Comparison of ENCODE assay signal across 10 cellular contexts in genomic region chr4:168815373-168816345, GRCh38.
DNase-seq lines count a peak whose midpoint lies in the region; TF ChIP-seq lines count a peak whose summit lies in the region.
"Had no signal": no experiment of that assay in that cellular context is flagged by ENCODE, and none has a peak within 500 bp of the region (broad histone marks: within the 10 kb centered on the region; RNA-seq: fewer than 3 reads in every experiment).

No MANE protein-coding gene starts in this region.

- peaks cover 37% of the 10 kb centered on the region for H3K4me1 ChIP-seq in iPS-20b (ENCODE audit: insufficient read depth, low read length)

- no peaks in the 10 kb centered on the region for H3K27me3 ChIP-seq in iPS-20b (ENCODE audit: insufficient read depth, low read length)

- CTCF ChIA-PET in MCF 10A (lab: Yijun Ruan, JAX) = interaction anchor here (0.5 to 5.0 kb wide), 10 partner anchors 16 to 230 kb away, joined by 3 to 36 read pairs (median 3); no protein-coding TSS in a partner anchor

- POLR2A ChIA-PET in MCF 10A (lab: Yijun Ruan, JAX) = interaction anchor here (0.6 to 9.8 kb wide), 14 partner anchors 12 to 181 kb away, joined by 3 to 265 read pairs (median 4); no protein-coding TSS in a partner anchor

- intact Hi-C loops in MCF 10A (cut with micrococcal nuclease) = no loop called here
- intact Hi-C loops in activated T-helper 2 cell treated with anti-CD3 and anti-CD28 coated beads, Interferon-gamma antibody, Interleukin-2, Interleukin-4, amounts not matched to agents 10 μg/mL and 5 μg/mL and 100 μg/mL, durations not matched to agents 14 hours and 24 hours and 36 hours (cut with micrococcal nuclease) = loop anchor here (5.0 kb wide), 1 partner anchor 183 kb away; no protein-coding TSS in a partner anchor

- no peaks in the 10 kb centered on the region for H3K36me3 Mint-ChIP-seq in MCF 10A (ENCODE audit: insufficient read depth, unreplicated experiment)
- H3K36me3 Mint-ChIP-seq in activated T-helper 2 cell treated with anti-CD3 and anti-CD28 coated beads, Interferon-gamma antibody, Interleukin-2, Interleukin-4, amounts not matched to agents 10 μg/mL and 5 μg/mL and 100 μg/mL, durations not matched to agents 14 hours and 24 hours and 36 hours (ENCODE audit: low read depth) = no peaks in the 10 kb centered on the region
- H3K36me3 Mint-ChIP-seq: activated naive CD4-positive, alpha-beta T cell treated with anti-CD3 and anti-CD28 coated beads, Interleukin-2, amount 50 U/mL, for 24 hours; CD4-positive, CD25-positive, alpha-beta regulatory T cell had no signal

- H3K36me3 ChIP-seq in iPS-20b (ENCODE audit: insufficient read depth, low read depth, low read length) = no peaks in the 10 kb centered on the region

- H3K4me3 ChIP-seq in iPS-20b (ENCODE audit: low read length) (no peak overlapping the region), retinal pigment epithelial cell (ENCODE audit: low read length) (peak overlapping the region; percentile 11)

- H3K4me3 Mint-ChIP-seq in MCF 10A (ENCODE audit: unreplicated experiment) = no peak overlapping the region
- H3K4me3 Mint-ChIP-seq in activated T-helper 2 cell treated with anti-CD3 and anti-CD28 coated beads, Interferon-gamma antibody, Interleukin-2, Interleukin-4, amounts not matched to agents 10 μg/mL and 5 μg/mL and 100 μg/mL, durations not matched to agents 14 hours and 24 hours and 36 hours (ENCODE audit: low read depth) = no peak overlapping the region
- H3K4me3 Mint-ChIP-seq: activated naive CD4-positive, alpha-beta T cell treated with anti-CD3 and anti-CD28 coated beads, Interleukin-2, amount 50 U/mL, for 24 hours; CD4-positive, CD25-positive, alpha-beta regulatory T cell had no signal

- no peaks in the 10 kb centered on the region for H3K9me3 Mint-ChIP-seq in MCF 10A (ENCODE audit: unreplicated experiment)
- H3K9me3 Mint-ChIP-seq in activated T-helper 2 cell treated with anti-CD3 and anti-CD28 coated beads, Interferon-gamma antibody, Interleukin-2, Interleukin-4, amounts not matched to agents 10 μg/mL and 5 μg/mL and 100 μg/mL, durations not matched to agents 14 hours and 24 hours and 36 hours = no peaks in the 10 kb centered on the region
- H3K9me3 Mint-ChIP-seq: activated naive CD4-positive, alpha-beta T cell treated with anti-CD3 and anti-CD28 coated beads, Interleukin-2, amount 50 U/mL, for 24 hours; CD4-positive, CD25-positive, alpha-beta regulatory T cell had no signal

- no peaks in the 10 kb centered on the region for H3K9me3 ChIP-seq in iPS-20b (ENCODE audit: insufficient read depth, low read depth, low read length)

- peak; percentile 7 for DNase-seq in ELR (ENCODE audit: low read depth)
- DNase-seq in MCF 10A (ENCODE audit: unreplicated experiment) = no peak
- peak; percentile 88 for DNase-seq in retinal pigment epithelial cell (ENCODE audit: low read depth)
- DNase-seq in activated T-helper 2 cell treated with anti-CD3 and anti-CD28 coated beads, Interferon-gamma antibody, Interleukin-2, Interleukin-4, amounts not matched to agents 10 μg/mL and 5 μg/mL and 100 μg/mL, durations not matched to agents 14 hours and 24 hours and 36 hours (ENCODE audit: low spot score) = no peak
- no peak for DNase-seq in GDM1 (lab: John Stamatoyannopoulos, UW)
- no peak for DNase-seq in activated naive CD4-positive, alpha-beta T cell treated with Interleukin-2 at 50 U/mL for 16 hours
- DNase-seq in GM13977 (ENCODE audit: low spot score) = no peak
- DNase-seq: CD4-positive, CD25-positive, alpha-beta regulatory T cell had no signal

- no peaks in the 10 kb centered on the region for H3K27me3 Mint-ChIP-seq in MCF 10A (ENCODE audit: insufficient read depth, unreplicated experiment)
- H3K27me3 Mint-ChIP-seq in activated T-helper 2 cell treated with anti-CD3 and anti-CD28 coated beads, Interferon-gamma antibody, Interleukin-2, Interleukin-4, amounts not matched to agents 10 μg/mL and 5 μg/mL and 100 μg/mL, durations not matched to agents 14 hours and 24 hours and 36 hours (ENCODE audit: low read depth) = peaks cover 40% of the 10 kb centered on the region

- peak overlapping the region; percentile 70 for H3K27ac Mint-ChIP-seq in MCF 10A (ENCODE audit: low read depth, unreplicated experiment)
- H3K27ac Mint-ChIP-seq in activated T-helper 2 cell treated with anti-CD3 and anti-CD28 coated beads, Interferon-gamma antibody, Interleukin-2, Interleukin-4, amounts not matched to agents 10 μg/mL and 5 μg/mL and 100 μg/mL, durations not matched to agents 14 hours and 24 hours and 36 hours = no peak overlapping the region
- H3K27ac Mint-ChIP-seq: activated naive CD4-positive, alpha-beta T cell treated with anti-CD3 and anti-CD28 coated beads, Interleukin-2, amount 50 U/mL, for 24 hours; CD4-positive, CD25-positive, alpha-beta regulatory T cell had no signal

- no TSS peak for BruUV-seq in MCF 10A (replicated peaks; lab: Mats Ljungman, UMichigan)

- peaks cover 29% of the 10 kb centered on the region for H3K4me1 Mint-ChIP-seq in MCF 10A (ENCODE audit: insufficient read depth, unreplicated experiment)
- peaks cover 17% of the 10 kb centered on the region for H3K4me1 Mint-ChIP-seq in activated T-helper 2 cell treated with anti-CD3 and anti-CD28 coated beads, Interferon-gamma antibody, Interleukin-2, Interleukin-4, amounts not matched to agents 10 μg/mL and 5 μg/mL and 100 μg/mL, durations not matched to agents 14 hours and 24 hours and 36 hours (ENCODE audit: low read depth)

- in situ Hi-C loops in GM13977 (cut with MboI; ENCODE audit: low pct_unique_long_range_greater_than_20kb, low sequenced_read_pairs, unreplicated experiment) = no loop called here

- H3K9ac ChIP-seq in iPS-20b (ENCODE audit: low read depth, low read length) = peak overlapping the region; percentile 75; the same call in 1 of the 2 replicates

- peak overlapping the region; percentile 53 for H3K27ac ChIP-seq in iPS-20b (ENCODE audit: low read length)

- no peak for TF ChIP-seq CTCF in MCF 10A (IDR thresholded peaks at IDR 0.05; ENCODE audit: unreplicated experiment)
- no peak for TF ChIP-seq CTCF in retinal pigment epithelial cell (conservative IDR thresholded peaks at IDR 0.05; ENCODE audit: low read depth, low read length)
- no peak for TF ChIP-seq CTCF in GM13977 (IDR thresholded peaks at IDR 0.05; ENCODE audit: extremely low read depth, insufficient read depth, missing control alignments)

Comparison
In these comparisons a context has a peak if more than half of its experiments do, and no peak if none do; other contexts are left out.
1. DNase-seq: peak in ELR (single experiment) and retinal pigment epithelial cell (single experiment); none in MCF 10A (single experiment), activated T-helper 2 cell treated with anti-CD3 and anti-CD28 coated beads, Interferon-gamma antibody, Interleukin-2, Interleukin-4, amounts not matched to agents 10 μg/mL and 5 μg/mL and 100 μg/mL, durations not matched to agents 14 hours and 24 hours and 36 hours (single experiment), GDM1 (single experiment), activated naive CD4-positive, alpha-beta T cell treated with Interleukin-2 at 50 U/mL for 16 hours (single experiment) and GM13977 (single experiment).